In the genomic region with DNA sequence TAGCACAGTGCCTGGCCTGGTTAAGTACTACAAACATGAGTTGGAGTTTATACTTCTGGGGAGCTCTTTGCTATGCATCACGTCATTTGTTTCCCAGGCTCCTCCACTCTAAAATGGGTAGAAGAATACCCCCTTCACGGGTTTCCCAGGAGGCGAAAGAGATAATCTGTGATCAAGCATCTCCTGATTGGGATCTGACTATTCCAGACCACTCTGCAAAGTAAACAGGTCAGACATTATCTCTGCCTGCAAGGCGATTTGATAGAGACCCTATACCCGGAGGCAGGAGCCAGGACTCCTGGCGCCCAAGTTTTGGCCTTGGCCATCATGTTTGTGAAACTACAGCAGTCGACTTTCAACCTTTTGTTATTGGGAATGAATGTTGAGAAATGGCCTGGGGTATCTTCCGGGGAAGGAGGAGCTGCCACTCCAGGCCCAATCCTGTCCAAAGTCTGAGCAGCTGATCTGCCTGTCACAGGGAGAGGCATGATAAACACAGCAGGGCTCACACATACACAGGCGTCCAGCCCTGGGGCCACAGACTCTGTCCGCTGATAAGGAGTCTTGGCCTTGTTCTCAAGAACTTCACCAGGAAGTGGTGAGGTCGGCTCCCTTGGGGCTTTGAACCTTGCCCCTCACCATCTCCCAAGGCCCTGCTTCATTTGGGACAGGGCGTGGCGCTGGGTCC, we compare ENCODE assay signal across 1 cellular context.
A peak's percentile ranks its signal among the peaks of the same experiment; 100 is the strongest.
TF ChIP-seq lines count a peak whose summit lies in the region.

No MANE protein-coding gene starts in this region.

TF ChIP-seq in HepG2, 621 proteins besides CTCF, POLR2A, EP300 and RAD21 (continued from another document):
- TF ChIP-seq, protein P1, sequence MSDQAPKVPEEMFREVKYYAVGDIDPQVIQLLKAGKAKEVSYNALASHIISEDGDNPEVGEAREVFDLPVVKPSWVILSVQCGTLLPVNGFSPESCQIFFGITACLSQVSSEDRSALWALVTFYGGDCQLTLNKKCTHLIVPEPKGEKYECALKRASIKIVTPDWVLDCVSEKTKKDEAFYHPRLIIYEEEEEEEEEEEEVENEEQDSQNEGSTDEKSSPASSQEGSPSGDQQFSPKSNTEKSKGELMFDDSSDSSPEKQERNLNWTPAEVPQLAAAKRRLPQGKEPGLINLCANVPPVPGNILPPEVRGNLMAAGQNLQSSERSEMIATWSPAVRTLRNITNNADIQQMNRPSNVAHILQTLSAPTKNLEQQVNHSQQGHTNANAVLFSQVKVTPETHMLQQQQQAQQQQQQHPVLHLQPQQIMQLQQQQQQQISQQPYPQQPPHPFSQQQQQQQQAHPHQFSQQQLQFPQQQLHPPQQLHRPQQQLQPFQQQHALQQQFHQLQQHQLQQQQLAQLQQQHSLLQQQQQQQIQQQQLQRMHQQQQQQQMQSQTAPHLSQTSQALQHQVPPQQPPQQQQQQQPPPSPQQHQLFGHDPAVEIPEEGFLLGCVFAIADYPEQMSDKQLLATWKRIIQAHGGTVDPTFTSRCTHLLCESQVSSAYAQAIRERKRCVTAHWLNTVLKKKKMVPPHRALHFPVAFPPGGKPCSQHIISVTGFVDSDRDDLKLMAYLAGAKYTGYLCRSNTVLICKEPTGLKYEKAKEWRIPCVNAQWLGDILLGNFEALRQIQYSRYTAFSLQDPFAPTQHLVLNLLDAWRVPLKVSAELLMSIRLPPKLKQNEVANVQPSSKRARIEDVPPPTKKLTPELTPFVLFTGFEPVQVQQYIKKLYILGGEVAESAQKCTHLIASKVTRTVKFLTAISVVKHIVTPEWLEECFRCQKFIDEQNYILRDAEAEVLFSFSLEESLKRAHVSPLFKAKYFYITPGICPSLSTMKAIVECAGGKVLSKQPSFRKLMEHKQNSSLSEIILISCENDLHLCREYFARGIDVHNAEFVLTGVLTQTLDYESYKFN (CRISPR knock-in tag; conservative IDR thresholded peaks at IDR 0.05) = peak; percentile 37; the same call in 1 of the 2 replicates
- no peak for TF ChIP-seq NONO (IDR thresholded peaks at IDR 0.05)
- no peak for TF ChIP-seq NONO (CRISPR knock-in tag; conservative IDR thresholded peaks at IDR 0.05)
- TF ChIP-seq MEIS2 (CRISPR knock-in tag; IDR thresholded peaks at IDR 0.05) = no peak
- no peak for TF ChIP-seq ZNF781 (CRISPR knock-in tag; IDR thresholded peaks at IDR 0.05; ENCODE audit: borderline replicate concordance, not compliant biosample characterization)
- TF ChIP-seq HDAC6 (IDR thresholded peaks at IDR 0.05; ENCODE audit: low read depth, low read length) = no peak
- no peak for TF ChIP-seq ZBTB42 (CRISPR knock-in tag; IDR thresholded peaks at IDR 0.05)
- TF ChIP-seq, protein P2, sequence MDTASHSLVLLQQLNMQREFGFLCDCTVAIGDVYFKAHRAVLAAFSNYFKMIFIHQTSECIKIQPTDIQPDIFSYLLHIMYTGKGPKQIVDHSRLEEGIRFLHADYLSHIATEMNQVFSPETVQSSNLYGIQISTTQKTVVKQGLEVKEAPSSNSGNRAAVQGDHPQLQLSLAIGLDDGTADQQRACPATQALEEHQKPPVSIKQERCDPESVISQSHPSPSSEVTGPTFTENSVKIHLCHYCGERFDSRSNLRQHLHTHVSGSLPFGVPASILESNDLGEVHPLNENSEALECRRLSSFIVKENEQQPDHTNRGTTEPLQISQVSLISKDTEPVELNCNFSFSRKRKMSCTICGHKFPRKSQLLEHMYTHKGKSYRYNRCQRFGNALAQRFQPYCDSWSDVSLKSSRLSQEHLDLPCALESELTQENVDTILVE (CRISPR knock-in tag; IDR thresholded peaks at IDR 0.05) = no peak
- TF ChIP-seq ZNF703 (CRISPR knock-in tag; IDR thresholded peaks at IDR 0.05; ENCODE audit: borderline replicate concordance) = no peak
- TF ChIP-seq ZBTB7B (CRISPR knock-in tag; IDR thresholded peaks at IDR 0.05) = no peak
- TF ChIP-seq CBFB (CRISPR knock-in tag; IDR thresholded peaks at IDR 0.05) = no peak
- no peak for TF ChIP-seq KDM1A (CRISPR knock-in tag; IDR thresholded peaks at IDR 0.05)
- TF ChIP-seq, protein P3, sequence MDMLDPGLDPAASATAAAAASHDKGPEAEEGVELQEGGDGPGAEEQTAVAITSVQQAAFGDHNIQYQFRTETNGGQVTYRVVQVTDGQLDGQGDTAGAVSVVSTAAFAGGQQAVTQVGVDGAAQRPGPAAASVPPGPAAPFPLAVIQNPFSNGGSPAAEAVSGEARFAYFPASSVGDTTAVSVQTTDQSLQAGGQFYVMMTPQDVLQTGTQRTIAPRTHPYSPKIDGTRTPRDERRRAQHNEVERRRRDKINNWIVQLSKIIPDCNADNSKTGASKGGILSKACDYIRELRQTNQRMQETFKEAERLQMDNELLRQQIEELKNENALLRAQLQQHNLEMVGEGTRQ (IDR thresholded peaks at IDR 0.05; ENCODE audit: low read depth, low read length) = no peak
- TF ChIP-seq, protein P3 (CRISPR knock-in tag; IDR thresholded peaks at IDR 0.05; ENCODE audit: borderline replicate concordance) = no peak
- no peak for TF ChIP-seq AHR (CRISPR knock-in tag; IDR thresholded peaks at IDR 0.05)
- no peak for TF ChIP-seq TCF12 (IDR thresholded peaks at IDR 0.05)
- no peak for TF ChIP-seq TCF12 (CRISPR knock-in tag; IDR thresholded peaks at IDR 0.05)
- TF ChIP-seq ETV6 (CRISPR knock-in tag; conservative IDR thresholded peaks at IDR 0.05) = no peak
- TF ChIP-seq ZNF75D (CRISPR knock-in tag; IDR thresholded peaks at IDR 0.05; ENCODE audit: borderline replicate concordance) = no peak
- TF ChIP-seq SRSF1 (optimal IDR thresholded peaks at IDR 0.05; ENCODE audit: low read depth, low read length) = no peak
- TF ChIP-seq, protein P4, sequence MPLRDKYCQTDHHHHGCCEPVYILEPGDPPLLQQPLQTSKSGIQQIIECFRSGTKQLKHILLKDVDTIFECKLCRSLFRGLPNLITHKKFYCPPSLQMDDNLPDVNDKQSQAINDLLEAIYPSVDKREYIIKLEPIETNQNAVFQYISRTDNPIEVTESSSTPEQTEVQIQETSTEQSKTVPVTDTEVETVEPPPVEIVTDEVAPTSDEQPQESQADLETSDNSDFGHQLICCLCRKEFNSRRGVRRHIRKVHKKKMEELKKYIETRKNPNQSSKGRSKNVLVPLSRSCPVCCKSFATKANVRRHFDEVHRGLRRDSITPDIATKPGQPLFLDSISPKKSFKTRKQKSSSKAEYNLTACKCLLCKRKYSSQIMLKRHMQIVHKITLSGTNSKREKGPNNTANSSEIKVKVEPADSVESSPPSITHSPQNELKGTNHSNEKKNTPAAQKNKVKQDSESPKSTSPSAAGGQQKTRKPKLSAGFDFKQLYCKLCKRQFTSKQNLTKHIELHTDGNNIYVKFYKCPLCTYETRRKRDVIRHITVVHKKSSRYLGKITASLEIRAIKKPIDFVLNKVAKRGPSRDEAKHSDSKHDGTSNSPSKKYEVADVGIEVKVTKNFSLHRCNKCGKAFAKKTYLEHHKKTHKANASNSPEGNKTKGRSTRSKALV (CRISPR knock-in tag; IDR thresholded peaks at IDR 0.05) = no peak
- TF ChIP-seq TP53 (CRISPR knock-in tag; conservative IDR thresholded peaks at IDR 0.05) = no peak
- no peak for TF ChIP-seq ZNF3 (CRISPR knock-in tag; IDR thresholded peaks at IDR 0.05)
- no peak for TF ChIP-seq IKZF1 (IDR thresholded peaks at IDR 0.05)
- no peak for TF ChIP-seq RORA (CRISPR knock-in tag; IDR thresholded peaks at IDR 0.05)
- TF ChIP-seq SPEN (CRISPR knock-in tag; IDR thresholded peaks at IDR 0.05; ENCODE audit: low read depth) = no peak
- TF ChIP-seq CEBPB (IDR thresholded peaks at IDR 0.05; ENCODE audit: borderline replicate concordance, low read depth, low read length) = 0 out of 2 replicates have a peak, but pooled peaks have one; percentile 2
- TF ChIP-seq, protein P5, sequence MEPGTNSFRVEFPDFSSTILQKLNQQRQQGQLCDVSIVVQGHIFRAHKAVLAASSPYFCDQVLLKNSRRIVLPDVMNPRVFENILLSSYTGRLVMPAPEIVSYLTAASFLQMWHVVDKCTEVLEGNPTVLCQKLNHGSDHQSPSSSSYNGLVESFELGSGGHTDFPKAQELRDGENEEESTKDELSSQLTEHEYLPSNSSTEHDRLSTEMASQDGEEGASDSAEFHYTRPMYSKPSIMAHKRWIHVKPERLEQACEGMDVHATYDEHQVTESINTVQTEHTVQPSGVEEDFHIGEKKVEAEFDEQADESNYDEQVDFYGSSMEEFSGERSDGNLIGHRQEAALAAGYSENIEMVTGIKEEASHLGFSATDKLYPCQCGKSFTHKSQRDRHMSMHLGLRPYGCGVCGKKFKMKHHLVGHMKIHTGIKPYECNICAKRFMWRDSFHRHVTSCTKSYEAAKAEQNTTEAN (CRISPR knock-in tag; conservative IDR thresholded peaks at IDR 0.05) = no peak
- TF ChIP-seq SP5 (CRISPR knock-in tag; IDR thresholded peaks at IDR 0.05; ENCODE audit: borderline replicate concordance, low read depth) = no peak
- TF ChIP-seq HOXA5 (CRISPR knock-in tag; IDR thresholded peaks at IDR 0.05) = no peak
- no peak for TF ChIP-seq ZNF460 (CRISPR knock-in tag; IDR thresholded peaks at IDR 0.05; ENCODE audit: borderline replicate concordance)
- no peak for TF ChIP-seq GFI1 (CRISPR knock-in tag; IDR thresholded peaks at IDR 0.05; ENCODE audit: borderline replicate concordance)
- no peak for TF ChIP-seq ZNF235 (CRISPR knock-in tag; IDR thresholded peaks at IDR 0.05; ENCODE audit: borderline replicate concordance)
- TF ChIP-seq ZNF292 (CRISPR knock-in tag; IDR thresholded peaks at IDR 0.05; ENCODE audit: borderline replicate concordance, low read depth) = peak; percentile 48; the same call in 1 of the 2 replicates
- TF ChIP-seq ZNF629 (CRISPR knock-in tag; conservative IDR thresholded peaks at IDR 0.05) = no peak
- no peak for TF ChIP-seq ZSCAN9 (CRISPR knock-in tag; IDR thresholded peaks at IDR 0.05; ENCODE audit: borderline replicate concordance)
- TF ChIP-seq, protein P6, sequence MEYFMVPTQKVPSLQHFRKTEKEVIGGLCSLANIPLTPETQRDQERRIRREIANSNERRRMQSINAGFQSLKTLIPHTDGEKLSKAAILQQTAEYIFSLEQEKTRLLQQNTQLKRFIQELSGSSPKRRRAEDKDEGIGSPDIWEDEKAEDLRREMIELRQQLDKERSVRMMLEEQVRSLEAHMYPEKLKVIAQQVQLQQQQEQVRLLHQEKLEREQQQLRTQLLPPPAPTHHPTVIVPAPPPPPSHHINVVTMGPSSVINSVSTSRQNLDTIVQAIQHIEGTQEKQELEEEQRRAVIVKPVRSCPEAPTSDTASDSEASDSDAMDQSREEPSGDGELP (IDR thresholded peaks at IDR 0.05; ENCODE audit: borderline replicate concordance, low read depth) = peak; percentile 89
- no peak for TF ChIP-seq LCORL (IDR thresholded peaks at IDR 0.05)
- TF ChIP-seq LCORL (CRISPR knock-in tag; IDR thresholded peaks at IDR 0.05) = no peak
- no peak for TF ChIP-seq ARHGAP35 (CRISPR knock-in tag; IDR thresholded peaks at IDR 0.05; ENCODE audit: borderline replicate concordance)
- no peak for TF ChIP-seq RFX5 (IDR thresholded peaks at IDR 0.05; ENCODE audit: low read depth, low read length)
- TF ChIP-seq ZNF557 (CRISPR knock-in tag; IDR thresholded peaks at IDR 0.05) = no peak
- no peak for TF ChIP-seq KDM6A (CRISPR knock-in tag; IDR thresholded peaks at IDR 0.05; ENCODE audit: low read depth)
- TF ChIP-seq ZEB1 (IDR thresholded peaks at IDR 0.05; ENCODE audit: insufficient replicate concordance, low read depth) = no peak
- TF ChIP-seq, protein P7, sequence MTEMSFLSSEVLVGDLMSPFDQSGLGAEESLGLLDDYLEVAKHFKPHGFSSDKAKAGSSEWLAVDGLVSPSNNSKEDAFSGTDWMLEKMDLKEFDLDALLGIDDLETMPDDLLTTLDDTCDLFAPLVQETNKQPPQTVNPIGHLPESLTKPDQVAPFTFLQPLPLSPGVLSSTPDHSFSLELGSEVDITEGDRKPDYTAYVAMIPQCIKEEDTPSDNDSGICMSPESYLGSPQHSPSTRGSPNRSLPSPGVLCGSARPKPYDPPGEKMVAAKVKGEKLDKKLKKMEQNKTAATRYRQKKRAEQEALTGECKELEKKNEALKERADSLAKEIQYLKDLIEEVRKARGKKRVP (CRISPR knock-in tag; IDR thresholded peaks at IDR 0.05) = no peak
- no peak for TF ChIP-seq GABPA (IDR thresholded peaks at IDR 0.05; ENCODE audit: low read depth, low read length)
- TF ChIP-seq GABPA (CRISPR knock-in tag; IDR thresholded peaks at IDR 0.05; ENCODE audit: low read depth) = peak; percentile 9; the same call in 1 of the 2 replicates
- TF ChIP-seq, protein P8, sequence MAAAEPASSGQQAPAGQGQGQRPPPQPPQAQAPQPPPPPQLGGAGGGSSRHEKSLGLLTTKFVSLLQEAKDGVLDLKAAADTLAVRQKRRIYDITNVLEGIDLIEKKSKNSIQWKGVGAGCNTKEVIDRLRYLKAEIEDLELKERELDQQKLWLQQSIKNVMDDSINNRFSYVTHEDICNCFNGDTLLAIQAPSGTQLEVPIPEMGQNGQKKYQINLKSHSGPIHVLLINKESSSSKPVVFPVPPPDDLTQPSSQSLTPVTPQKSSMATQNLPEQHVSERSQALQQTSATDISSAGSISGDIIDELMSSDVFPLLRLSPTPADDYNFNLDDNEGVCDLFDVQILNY (CRISPR knock-in tag; conservative IDR thresholded peaks at IDR 0.05) = no peak
- TF ChIP-seq, protein P9, sequence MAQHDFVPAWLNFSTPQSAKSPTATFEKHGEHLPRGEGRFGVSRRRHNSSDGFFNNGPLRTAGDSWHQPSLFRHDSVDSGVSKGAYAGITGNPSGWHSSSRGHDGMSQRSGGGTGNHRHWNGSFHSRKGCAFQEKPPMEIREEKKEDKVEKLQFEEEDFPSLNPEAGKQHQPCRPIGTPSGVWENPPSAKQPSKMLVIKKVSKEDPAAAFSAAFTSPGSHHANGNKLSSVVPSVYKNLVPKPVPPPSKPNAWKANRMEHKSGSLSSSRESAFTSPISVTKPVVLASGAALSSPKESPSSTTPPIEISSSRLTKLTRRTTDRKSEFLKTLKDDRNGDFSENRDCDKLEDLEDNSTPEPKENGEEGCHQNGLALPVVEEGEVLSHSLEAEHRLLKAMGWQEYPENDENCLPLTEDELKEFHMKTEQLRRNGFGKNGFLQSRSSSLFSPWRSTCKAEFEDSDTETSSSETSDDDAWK (CRISPR knock-in tag; IDR thresholded peaks at IDR 0.05) = no peak
- no peak for TF ChIP-seq ARNT2 (CRISPR knock-in tag; IDR thresholded peaks at IDR 0.05; ENCODE audit: low read depth)
- no peak for TF ChIP-seq ZMYM4 (CRISPR knock-in tag; IDR thresholded peaks at IDR 0.05)
- no peak for TF ChIP-seq RAD51 (IDR thresholded peaks at IDR 0.05; ENCODE audit: borderline replicate concordance)
- TF ChIP-seq, protein P10, sequence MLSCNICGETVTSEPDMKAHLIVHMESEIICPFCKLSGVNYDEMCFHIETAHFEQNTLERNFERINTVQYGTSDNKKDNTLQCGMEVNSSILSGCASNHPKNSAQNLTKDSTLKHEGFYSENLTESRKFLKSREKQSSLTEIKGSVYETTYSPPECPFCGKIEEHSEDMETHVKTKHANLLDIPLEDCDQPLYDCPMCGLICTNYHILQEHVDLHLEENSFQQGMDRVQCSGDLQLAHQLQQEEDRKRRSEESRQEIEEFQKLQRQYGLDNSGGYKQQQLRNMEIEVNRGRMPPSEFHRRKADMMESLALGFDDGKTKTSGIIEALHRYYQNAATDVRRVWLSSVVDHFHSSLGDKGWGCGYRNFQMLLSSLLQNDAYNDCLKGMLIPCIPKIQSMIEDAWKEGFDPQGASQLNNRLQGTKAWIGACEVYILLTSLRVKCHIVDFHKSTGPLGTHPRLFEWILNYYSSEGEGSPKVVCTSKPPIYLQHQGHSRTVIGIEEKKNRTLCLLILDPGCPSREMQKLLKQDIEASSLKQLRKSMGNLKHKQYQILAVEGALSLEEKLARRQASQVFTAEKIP (CRISPR knock-in tag; IDR thresholded peaks at IDR 0.05; ENCODE audit: borderline replicate concordance) = no peak
